ENCODE assay signal across 8 cellular contexts in the genomic region with DNA sequence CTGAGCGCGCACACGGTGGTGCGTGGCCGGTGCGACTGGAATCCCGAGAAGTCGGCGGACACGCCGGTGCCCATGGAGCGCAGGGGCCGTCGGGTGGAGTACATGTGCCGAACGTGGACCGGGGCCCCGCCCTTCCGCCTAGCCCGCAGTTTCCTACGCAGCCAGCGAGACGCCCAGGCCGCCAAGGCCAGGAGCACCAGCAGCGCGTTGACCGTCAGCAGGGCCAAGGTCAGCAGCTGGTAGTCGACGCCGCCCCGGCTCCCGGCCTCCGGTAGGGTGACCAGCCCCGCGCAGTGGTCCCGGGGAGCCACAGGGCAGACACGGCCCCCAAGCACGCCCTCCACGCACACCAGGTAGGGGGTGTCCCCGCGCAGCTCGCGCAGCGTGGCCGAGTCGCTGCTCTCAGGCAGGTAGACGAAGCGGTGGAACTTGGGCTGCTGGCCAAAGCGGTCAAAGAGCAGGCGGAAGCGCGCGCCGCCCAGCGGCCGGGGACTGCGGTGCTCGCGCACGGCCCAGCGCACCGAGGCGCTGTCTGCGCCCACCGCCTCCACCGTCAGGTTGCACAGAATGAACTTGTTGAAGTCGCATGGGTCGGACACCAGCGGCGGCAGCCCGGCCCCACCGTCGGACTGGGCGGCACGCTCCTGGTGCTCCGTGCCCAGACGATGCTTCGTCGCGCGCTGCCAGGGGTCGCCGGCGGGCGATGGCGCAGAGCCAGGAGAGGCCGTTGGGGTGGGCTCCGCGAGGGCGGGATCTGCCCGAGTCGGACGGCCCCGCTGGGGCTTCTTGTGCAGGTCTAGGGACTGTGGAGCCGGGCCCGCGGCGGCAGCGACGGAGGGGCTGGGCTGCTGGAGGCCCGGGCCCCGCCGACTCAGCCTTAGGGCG. TPM values are rescaled to one million over a fixed set of nuclear protein-coding genes. Genes with fewer than 3 reads are reported as not detected.
A peak's percentile ranks its signal among the peaks of the same experiment; 100 is the strongest.
DNase-seq lines count a peak whose midpoint lies in the region; ATAC-seq and TF ChIP-seq lines count a peak whose summit lies in the region.

No MANE protein-coding gene starts in this region.

- H3K27me3 ChIP-seq in gastroesophageal sphincter = peaks cover 73% of the 10 kb centered on the region

- no peak for TF ChIP-seq POLR2A in gastroesophageal sphincter (IDR thresholded peaks at IDR 0.05)

- no CpG with 5 or more reads among the region's 104 CpGs for WGBS in gastroesophageal sphincter (ENCODE audit: low coverage in 1 of 2), 2 donors

- TF ChIP-seq CTCF in gastroesophageal sphincter (IDR thresholded peaks at IDR 0.05) = peak in 3 of 4 experiments; percentile 64 to 74 (median 68)

- POLR2A ChIA-PET in activated CD4-positive, alpha-beta memory T cell treated with anti-CD3 and anti-CD28 coated beads, Interleukin-2, amount 10 ng/mL, durations not matched to agents 7 days and 5 days (lab: Charles Lee) = no interaction called here

- peaks cover 8% of the 10 kb centered on the region for H3K4me1 Mint-ChIP-seq in activated CD4-positive, alpha-beta memory T cell treated with anti-CD3 and anti-CD28 coated beads, Interleukin-2, amount 10 ng/mL, durations not matched to agents 7 days and 5 days
- H3K4me1 Mint-ChIP-seq in natural killer cell treated with Interleukin-12 subunit alpha and Interleukin-12 subunit beta and Interleukin-15 and Interleukin-18, amount 100 ng/mL, for 72 hours (ENCODE audit: low read depth in 2 of 2) = peaks cover 0 to 10% of the 10 kb centered on the region in 2 donors

- H3K4me3 ChIP-seq in Jurkat, Clone E6-1 (ENCODE audit: low read length) = peak overlapping the region; percentile 38
- peak overlapping the region; percentile 11 to 58 for H3K4me3 ChIP-seq in gastroesophageal sphincter

- TF ChIP-seq EP300 in gastroesophageal sphincter (IDR thresholded peaks at IDR 0.05) = no peak

- H3K27ac Mint-ChIP-seq in activated CD4-positive, alpha-beta memory T cell treated with anti-CD3 and anti-CD28 coated beads, Interleukin-2, amount 10 ng/mL, durations not matched to agents 7 days and 5 days = no peak overlapping the region
- no peak overlapping the region for H3K27ac Mint-ChIP-seq in natural killer cell treated with Interleukin-12 subunit alpha and Interleukin-12 subunit beta and Interleukin-15 and Interleukin-18, amount 100 ng/mL, for 72 hours

- DNase-seq in DMS 273 treated with DMSO at 0.1 percent for 48 hours (lab: John Stamatoyannopoulos, UW) = peak; percentile 73
- no peak for DNase-seq in Jurkat, Clone E6-1 (ENCODE audit: low read depth, low spot score)
- DNase-seq in activated CD4-positive, alpha-beta memory T cell treated with anti-CD3 and anti-CD28 coated beads, Interleukin-2, amount 10 ng/mL, durations not matched to agents 7 days and 5 days = peak; percentile 33
- peak; percentile 64 for DNase-seq in natural killer cell treated with Interleukin-12 subunit alpha and Interleukin-12 subunit beta and Interleukin-15 and Interleukin-18, amount 100 ng/mL, for 72 hours (ENCODE audit: low spot score)
- DNase-seq in NCI-H2196 (lab: John Stamatoyannopoulos, UW; ENCODE audit: unreplicated experiment) = no peak
- DNase-seq in stimulated activated naive CD4-positive, alpha-beta T cell (lab: John Stamatoyannopoulos, UW) = no peak

- ATAC-seq in gastroesophageal sphincter = peak; percentile 58
- peak; percentile 51 to 74 for ATAC-seq in natural killer cell treated with Interleukin-12 subunit alpha and Interleukin-12 subunit beta and Interleukin-15 and Interleukin-18, amount 100 ng/mL, for 72 hours
- ATAC-seq in HG03521 (IDR thresholded peaks at IDR 0.05; ENCODE audit: unreplicated experiment) = no peak

- H3K27me3 Mint-ChIP-seq in activated CD4-positive, alpha-beta memory T cell treated with anti-CD3 and anti-CD28 coated beads, Interleukin-2, amount 10 ng/mL, durations not matched to agents 7 days and 5 days = peaks cover 66% of the 10 kb centered on the region
- peaks cover 46 to 62% of the 10 kb centered on the region in 2 donors for H3K27me3 Mint-ChIP-seq in natural killer cell treated with Interleukin-12 subunit alpha and Interleukin-12 subunit beta and Interleukin-15 and Interleukin-18, amount 100 ng/mL, for 72 hours

- H3K27ac ChIP-seq in gastroesophageal sphincter = peak overlapping the region in 3 of 4 donors; percentile 70 to 72 (median 70)

- H3K36me3 Mint-ChIP-seq in activated CD4-positive, alpha-beta memory T cell treated with anti-CD3 and anti-CD28 coated beads, Interleukin-2, amount 10 ng/mL, durations not matched to agents 7 days and 5 days (ENCODE audit: low read depth) = no peaks in the 10 kb centered on the region
- H3K36me3 Mint-ChIP-seq in natural killer cell treated with Interleukin-12 subunit alpha and Interleukin-12 subunit beta and Interleukin-15 and Interleukin-18, amount 100 ng/mL, for 72 hours = no peaks in the 10 kb centered on the region

- no peaks in the 10 kb centered on the region for H3K9me3 ChIP-seq in gastroesophageal sphincter

- CTCF ChIA-PET in activated CD4-positive, alpha-beta memory T cell treated with anti-CD3 and anti-CD28 coated beads, Interleukin-2, amount 10 ng/mL, durations not matched to agents 7 days and 5 days (lab: Charles Lee) = interaction anchor here (0.5 to 2.0 kb wide), 8 partner anchors 28 to 453 kb away, joined by 3 to 11 read pairs (median 6); no protein-coding TSS in a partner anchor

- peak overlapping the region; percentile 2 for H3K4me3 Mint-ChIP-seq in activated CD4-positive, alpha-beta memory T cell treated with anti-CD3 and anti-CD28 coated beads, Interleukin-2, amount 10 ng/mL, durations not matched to agents 7 days and 5 days
- peak overlapping the region; percentile 52 for H3K4me3 Mint-ChIP-seq in natural killer cell treated with Interleukin-12 subunit alpha and Interleukin-12 subunit beta and Interleukin-15 and Interleukin-18, amount 100 ng/mL, for 72 hours

- no peaks in the 10 kb centered on the region for H3K9me3 Mint-ChIP-seq in activated CD4-positive, alpha-beta memory T cell treated with anti-CD3 and anti-CD28 coated beads, Interleukin-2, amount 10 ng/mL, durations not matched to agents 7 days and 5 days
- H3K9me3 Mint-ChIP-seq in natural killer cell treated with Interleukin-12 subunit alpha and Interleukin-12 subunit beta and Interleukin-15 and Interleukin-18, amount 100 ng/mL, for 72 hours = no peaks in the 10 kb centered on the region

- no peaks in the 10 kb centered on the region for H3K36me3 ChIP-seq in gastroesophageal sphincter

- peaks cover 0 to 51% (median 27%) of the 10 kb centered on the region in 3 donors for H3K4me1 ChIP-seq in gastroesophageal sphincter

RNA-seq across cellular contexts. Expression of gene TRIL, which starts 2.2 kb away (rescaled TPM):
- polyA plus RNA-seq in Jurkat, Clone E6-1 (2012; ENCODE audit: insufficient read depth, insufficient read length) = not detected
- total RNA-seq in activated CD4-positive, alpha-beta memory T cell treated with anti-CD3 and anti-CD28 coated beads, Interleukin-2, amount 10 ng/mL, durations not matched to agents 7 days and 5 days = under 1 TPM in 1 of 2 experiments, not detected in 1; 0.10 TPM
- 1 to 10 TPM; 1.6 to 6.6 (median 3.9) TPM for total RNA-seq in gastroesophageal sphincter
- total RNA-seq in natural killer cell treated with Interleukin-12 subunit alpha and Interleukin-12 subunit beta and Interleukin-15 and Interleukin-18, amount 100 ng/mL, for 72 hours = under 1 TPM in 1 of 2 donors, not detected in 1; 0.11 TPM

Comparison
In these comparisons a context has a peak if more than half of its experiments do, and no peak if none do; other contexts are left out.
1. DNase-seq: peak in DMS 273 treated with DMSO at 0.1 percent for 48 hours (single experiment), activated CD4-positive, alpha-beta memory T cell treated with anti-CD3 and anti-CD28 coated beads, Interleukin-2, amount 10 ng/mL, durations not matched to agents 7 days and 5 days (single experiment) and natural killer cell treated with Interleukin-12 subunit alpha and Interleukin-12 subunit beta and Interleukin-15 and Interleukin-18, amount 100 ng/mL, for 72 hours (single experiment); none in Jurkat, Clone E6-1 (single experiment), NCI-H2196 (single experiment) and stimulated activated naive CD4-positive, alpha-beta T cell (0 of 6).